ENCODE assay signal across 1 cellular context in the genomic region with DNA sequence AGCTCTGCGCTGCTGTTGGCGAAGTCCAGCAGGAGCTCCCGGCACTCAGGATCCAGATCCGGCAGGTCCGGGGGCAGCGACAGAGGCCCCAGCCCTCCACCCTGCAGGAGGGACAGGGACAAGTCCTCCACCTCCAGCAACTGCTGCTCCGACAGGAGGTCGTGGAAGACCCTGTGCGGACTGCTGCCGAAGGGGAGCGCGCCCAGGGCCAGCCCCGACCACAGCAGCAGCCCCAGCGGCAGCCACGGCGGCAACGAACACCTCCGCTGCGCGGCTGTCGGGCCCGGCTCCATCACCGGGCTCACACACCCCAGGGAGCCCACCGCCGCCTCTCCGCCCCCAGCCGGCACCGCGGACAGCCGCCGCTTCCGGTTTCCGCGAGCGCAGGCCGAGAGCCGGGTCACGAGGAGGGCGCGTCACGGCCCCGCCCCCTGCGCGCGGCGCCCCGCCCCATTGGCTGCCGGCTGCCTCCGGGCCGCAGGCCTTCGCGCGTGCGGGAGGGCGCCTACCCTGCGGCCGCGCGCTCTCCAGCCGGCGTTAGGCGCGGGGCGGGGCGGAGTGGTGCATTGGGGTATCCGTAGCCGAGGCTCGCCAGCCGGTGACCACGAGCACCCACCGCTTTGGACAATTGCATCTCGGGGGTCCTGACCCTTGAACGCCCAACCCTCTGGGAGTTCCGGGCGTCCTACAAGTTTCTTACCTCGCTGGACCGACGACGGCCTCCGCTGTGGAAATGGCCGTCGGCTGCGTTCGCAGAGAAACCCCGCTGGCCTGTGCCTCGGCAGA.
TF ChIP-seq lines count a peak whose summit lies in the region.

A gene with protein sequence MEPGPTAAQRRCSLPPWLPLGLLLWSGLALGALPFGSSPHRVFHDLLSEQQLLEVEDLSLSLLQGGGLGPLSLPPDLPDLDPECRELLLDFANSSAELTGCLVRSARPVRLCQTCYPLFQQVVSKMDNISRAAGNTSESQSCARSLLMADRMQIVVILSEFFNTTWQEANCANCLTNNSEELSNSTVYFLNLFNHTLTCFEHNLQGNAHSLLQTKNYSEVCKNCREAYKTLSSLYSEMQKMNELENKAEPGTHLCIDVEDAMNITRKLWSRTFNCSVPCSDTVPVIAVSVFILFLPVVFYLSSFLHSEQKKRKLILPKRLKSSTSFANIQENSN (minus strand): TSS at position 383 of the 786 bp plus-strand sequence. CDS start 90 bp downstream, at position 293.

TF ChIP-seq in K562, 482 proteins besides CTCF, POLR2A, EP300 and RAD21 (continued from another document):
- TF ChIP-seq, protein P1, sequence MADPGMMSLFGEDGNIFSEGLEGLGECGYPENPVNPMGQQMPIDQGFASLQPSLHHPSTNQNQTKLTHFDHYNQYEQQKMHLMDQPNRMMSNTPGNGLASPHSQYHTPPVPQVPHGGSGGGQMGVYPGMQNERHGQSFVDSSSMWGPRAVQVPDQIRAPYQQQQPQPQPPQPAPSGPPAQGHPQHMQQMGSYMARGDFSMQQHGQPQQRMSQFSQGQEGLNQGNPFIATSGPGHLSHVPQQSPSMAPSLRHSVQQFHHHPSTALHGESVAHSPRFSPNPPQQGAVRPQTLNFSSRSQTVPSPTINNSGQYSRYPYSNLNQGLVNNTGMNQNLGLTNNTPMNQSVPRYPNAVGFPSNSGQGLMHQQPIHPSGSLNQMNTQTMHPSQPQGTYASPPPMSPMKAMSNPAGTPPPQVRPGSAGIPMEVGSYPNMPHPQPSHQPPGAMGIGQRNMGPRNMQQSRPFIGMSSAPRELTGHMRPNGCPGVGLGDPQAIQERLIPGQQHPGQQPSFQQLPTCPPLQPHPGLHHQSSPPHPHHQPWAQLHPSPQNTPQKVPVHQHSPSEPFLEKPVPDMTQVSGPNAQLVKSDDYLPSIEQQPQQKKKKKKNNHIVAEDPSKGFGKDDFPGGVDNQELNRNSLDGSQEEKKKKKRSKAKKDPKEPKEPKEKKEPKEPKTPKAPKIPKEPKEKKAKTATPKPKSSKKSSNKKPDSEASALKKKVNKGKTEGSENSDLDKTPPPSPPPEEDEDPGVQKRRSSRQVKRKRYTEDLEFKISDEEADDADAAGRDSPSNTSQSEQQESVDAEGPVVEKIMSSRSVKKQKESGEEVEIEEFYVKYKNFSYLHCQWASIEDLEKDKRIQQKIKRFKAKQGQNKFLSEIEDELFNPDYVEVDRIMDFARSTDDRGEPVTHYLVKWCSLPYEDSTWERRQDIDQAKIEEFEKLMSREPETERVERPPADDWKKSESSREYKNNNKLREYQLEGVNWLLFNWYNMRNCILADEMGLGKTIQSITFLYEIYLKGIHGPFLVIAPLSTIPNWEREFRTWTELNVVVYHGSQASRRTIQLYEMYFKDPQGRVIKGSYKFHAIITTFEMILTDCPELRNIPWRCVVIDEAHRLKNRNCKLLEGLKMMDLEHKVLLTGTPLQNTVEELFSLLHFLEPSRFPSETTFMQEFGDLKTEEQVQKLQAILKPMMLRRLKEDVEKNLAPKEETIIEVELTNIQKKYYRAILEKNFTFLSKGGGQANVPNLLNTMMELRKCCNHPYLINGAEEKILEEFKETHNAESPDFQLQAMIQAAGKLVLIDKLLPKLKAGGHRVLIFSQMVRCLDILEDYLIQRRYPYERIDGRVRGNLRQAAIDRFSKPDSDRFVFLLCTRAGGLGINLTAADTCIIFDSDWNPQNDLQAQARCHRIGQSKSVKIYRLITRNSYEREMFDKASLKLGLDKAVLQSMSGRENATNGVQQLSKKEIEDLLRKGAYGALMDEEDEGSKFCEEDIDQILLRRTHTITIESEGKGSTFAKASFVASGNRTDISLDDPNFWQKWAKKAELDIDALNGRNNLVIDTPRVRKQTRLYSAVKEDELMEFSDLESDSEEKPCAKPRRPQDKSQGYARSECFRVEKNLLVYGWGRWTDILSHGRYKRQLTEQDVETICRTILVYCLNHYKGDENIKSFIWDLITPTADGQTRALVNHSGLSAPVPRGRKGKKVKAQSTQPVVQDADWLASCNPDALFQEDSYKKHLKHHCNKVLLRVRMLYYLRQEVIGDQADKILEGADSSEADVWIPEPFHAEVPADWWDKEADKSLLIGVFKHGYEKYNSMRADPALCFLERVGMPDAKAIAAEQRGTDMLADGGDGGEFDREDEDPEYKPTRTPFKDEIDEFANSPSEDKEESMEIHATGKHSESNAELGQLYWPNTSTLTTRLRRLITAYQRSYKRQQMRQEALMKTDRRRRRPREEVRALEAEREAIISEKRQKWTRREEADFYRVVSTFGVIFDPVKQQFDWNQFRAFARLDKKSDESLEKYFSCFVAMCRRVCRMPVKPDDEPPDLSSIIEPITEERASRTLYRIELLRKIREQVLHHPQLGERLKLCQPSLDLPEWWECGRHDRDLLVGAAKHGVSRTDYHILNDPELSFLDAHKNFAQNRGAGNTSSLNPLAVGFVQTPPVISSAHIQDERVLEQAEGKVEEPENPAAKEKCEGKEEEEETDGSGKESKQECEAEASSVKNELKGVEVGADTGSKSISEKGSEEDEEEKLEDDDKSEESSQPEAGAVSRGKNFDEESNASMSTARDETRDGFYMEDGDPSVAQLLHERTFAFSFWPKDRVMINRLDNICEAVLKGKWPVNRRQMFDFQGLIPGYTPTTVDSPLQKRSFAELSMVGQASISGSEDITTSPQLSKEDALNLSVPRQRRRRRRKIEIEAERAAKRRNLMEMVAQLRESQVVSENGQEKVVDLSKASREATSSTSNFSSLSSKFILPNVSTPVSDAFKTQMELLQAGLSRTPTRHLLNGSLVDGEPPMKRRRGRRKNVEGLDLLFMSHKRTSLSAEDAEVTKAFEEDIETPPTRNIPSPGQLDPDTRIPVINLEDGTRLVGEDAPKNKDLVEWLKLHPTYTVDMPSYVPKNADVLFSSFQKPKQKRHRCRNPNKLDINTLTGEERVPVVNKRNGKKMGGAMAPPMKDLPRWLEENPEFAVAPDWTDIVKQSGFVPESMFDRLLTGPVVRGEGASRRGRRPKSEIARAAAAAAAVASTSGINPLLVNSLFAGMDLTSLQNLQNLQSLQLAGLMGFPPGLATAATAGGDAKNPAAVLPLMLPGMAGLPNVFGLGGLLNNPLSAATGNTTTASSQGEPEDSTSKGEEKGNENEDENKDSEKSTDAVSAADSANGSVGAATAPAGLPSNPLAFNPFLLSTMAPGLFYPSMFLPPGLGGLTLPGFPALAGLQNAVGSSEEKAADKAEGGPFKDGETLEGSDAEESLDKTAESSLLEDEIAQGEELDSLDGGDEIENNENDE (IDR thresholded peaks at IDR 0.05; ENCODE audit: low read depth, low read length), result no peak
- TF ChIP-seq GABPB1 (CRISPR knock-in tag; IDR thresholded peaks at IDR 0.05) (peak; percentile 77), EWSR1 (IDR thresholded peaks at IDR 0.05; ENCODE audit: borderline replicate concordance, low read depth, partially characterized antibody) (no peak), FOSL1 (tag; conservative IDR thresholded peaks at IDR 0.05) (0 out of 2 replicates have a peak, but pooled peaks have one; percentile 24), CBX5 (IDR thresholded peaks at IDR 0.05; ENCODE audit: borderline replicate concordance, low read depth) (no peak), ARID2 (IDR thresholded peaks at IDR 0.05) (no peak), JUND (IDR thresholded peaks at IDR 0.05; ENCODE audit: borderline replicate concordance, low read depth, low read length) (no peak), JUND (tag; IDR thresholded peaks at IDR 0.05; ENCODE audit: borderline replicate concordance, low read depth, low read length) (no peak; the same call in 2 of the 3 replicates), XRCC3 (IDR thresholded peaks at IDR 0.05) (no peak)
TF ChIP-seq in K562: peak in this region for 149.
